15 cellular contexts compared by ENCODE assay signal in genomic region chr5:89191374-89191773, GRCh38.
DNase-seq lines count a peak whose midpoint lies in the region; ATAC-seq and TF ChIP-seq lines count a peak whose summit lies in the region.
"Had no signal": no experiment of that assay in that cellular context is flagged by ENCODE, and none has a peak within 500 bp of the region (broad histone marks: within the 10 kb centered on the region; RNA-seq: fewer than 3 reads in every experiment).

No MANE protein-coding gene starts in this region.

- no peak for TF ChIP-seq POLR2A in gastrocnemius medialis (IDR thresholded peaks at IDR 0.05)

- ATAC-seq in gastrocnemius medialis (peak; percentile 16 to 81), thoracic aorta (ENCODE audit: insufficient number of reproducible peaks, low FRiP score, low read depth) (no peak)
- ATAC-seq in naive thymus-derived CD8-positive, alpha-beta T cell, result no peak
- ATAC-seq: A549, GM12878, HepG2 had no signal

- no peak overlapping the region for H3K27ac Mint-ChIP-seq in naive thymus-derived CD8-positive, alpha-beta T cell
- H3K27ac Mint-ChIP-seq: CD8-positive, alpha-beta memory T cell; H9 had no signal

- H3K27ac ChIP-seq in SJCRH30 (peak overlapping the region; percentile 76), gastrocnemius medialis (peak overlapping the region in 2 of 4 donors; percentile 14 to 28), thoracic aorta (peak overlapping the region; percentile 21 to 27), brain microvascular endothelial cell (no peak overlapping the region)
- H3K27ac ChIP-seq: A549 had no signal

- intact Hi-C loops in gastrocnemius medialis (cut with DNase I; ENCODE audit: low total_unique reads), result no loop called here

- H3K4me1 ChIP-seq in SJCRH30 (peaks cover 27% of the 10 kb centered on the region), gastrocnemius medialis (peaks cover 5 to 16% of the 10 kb centered on the region in 2 donors), thoracic aorta (ENCODE audit: control insufficient read depth in 1 of 2, low read depth in 2 of 2) (peaks cover 14 to 16% of the 10 kb centered on the region in 2 donors)
- H3K4me1 ChIP-seq: A549 had no signal

- DNase-seq in SJCRH30 (peak; percentile 82 to 95), myocyte (ENCODE audit: low read depth) (peak; percentile 99), gastrocnemius medialis (no peak), thoracic aorta (ENCODE audit: low spot score) (no peak), NOMO-1 treated with DMSO at 0.1 percent for 48 hours (lab: John Stamatoyannopoulos, UW; ENCODE audit: unreplicated experiment) (no peak), Ammon's horn (ENCODE audit: low spot score) (no peak), brain microvascular endothelial cell (no peak)
- DNase-seq in naive thymus-derived CD8-positive, alpha-beta T cell, result no peak
- DNase-seq: CD8-positive, alpha-beta memory T cell; DMS53; GOT3; H9 had no signal

- H3K4me1 Mint-ChIP-seq in naive thymus-derived CD8-positive, alpha-beta T cell, result no peaks in the 10 kb centered on the region
- H3K4me1 Mint-ChIP-seq: CD8-positive, alpha-beta memory T cell had no signal

- in situ Hi-C loops in gastrocnemius medialis (cut with MboI; ENCODE audit: low sequenced_read_pairs in 4 of 4) (no loop called here), brain microvascular endothelial cell (cut with HindIII; ENCODE audit: low pct_ligation_motif_present, low sequenced_read_pairs) (no loop called here)

- H3K36me3 ChIP-seq in SJCRH30 (no peaks in the 10 kb centered on the region), gastrocnemius medialis (no peaks in the 10 kb centered on the region), thoracic aorta (no peaks in the 10 kb centered on the region), brain microvascular endothelial cell (replicated peaks) (no peaks in the 10 kb centered on the region)

- H3K27me3 ChIP-seq in SJCRH30, result no peaks in the 10 kb centered on the region
- no peaks in the 10 kb centered on the region for H3K27me3 ChIP-seq in gastrocnemius medialis
- no peaks in the 10 kb centered on the region for H3K27me3 ChIP-seq in thoracic aorta (replicated peaks; ENCODE audit: insufficient read depth)
- H3K27me3 ChIP-seq in brain microvascular endothelial cell (replicated peaks), result no peaks in the 10 kb centered on the region

- no peak overlapping the region for H3K4me3 Mint-ChIP-seq in naive thymus-derived CD8-positive, alpha-beta T cell
- H3K4me3 Mint-ChIP-seq: CD8-positive, alpha-beta memory T cell; H9 had no signal

- H3K36me3 Mint-ChIP-seq in naive thymus-derived CD8-positive, alpha-beta T cell, result no peaks in the 10 kb centered on the region
- H3K36me3 Mint-ChIP-seq: CD8-positive, alpha-beta memory T cell had no signal

- POLR2A ChIA-PET in naive thymus-derived CD8-positive, alpha-beta T cell (lab: Charles Lee), result no interaction called here

- no peak for TF ChIP-seq CTCF in gastrocnemius medialis (IDR thresholded peaks at IDR 0.05 in 4 of 5, conservative IDR thresholded peaks at IDR 0.05 in 1 of 5)
- no peak for TF ChIP-seq CTCF in thoracic aorta (IDR thresholded peaks at IDR 0.05)
- no peak for TF ChIP-seq CTCF in brain microvascular endothelial cell (IDR thresholded peaks at IDR 0.05; ENCODE audit: low read depth, low read length, missing control alignments)

- H3K27me3 Mint-ChIP-seq in naive thymus-derived CD8-positive, alpha-beta T cell, result no peaks in the 10 kb centered on the region
- H3K27me3 Mint-ChIP-seq: CD8-positive, alpha-beta memory T cell had no signal

- H3K4me3 ChIP-seq in SJCRH30 (no peak overlapping the region), gastrocnemius medialis (no peak overlapping the region), thoracic aorta (no peak overlapping the region), brain microvascular endothelial cell (ENCODE audit: low read depth, low read length) (no peak overlapping the region)
- H3K4me3 ChIP-seq: A549, GM12878 had no signal

- H3K9me3 ChIP-seq in SJCRH30 (replicated peaks) (peaks cover 5% of the 10 kb centered on the region), gastrocnemius medialis (no peaks in the 10 kb centered on the region), thoracic aorta (no peaks in the 10 kb centered on the region)
- H3K9me3 ChIP-seq: A549 had no signal

- peaks cover 0 to 12% (median 5%) of the 10 kb centered on the region in 9 donors for H3K9me3 Mint-ChIP-seq in naive thymus-derived CD8-positive, alpha-beta T cell

Comparison
In these comparisons a context has a peak if more than half of its experiments do, and no peak if none do; other contexts are left out.
1. DNase-seq: peak in SJCRH30 (2 of 2) and myocyte (single experiment); none in gastrocnemius medialis (0 of 2), thoracic aorta (single experiment), naive thymus-derived CD8-positive, alpha-beta T cell (0 of 10), NOMO-1 treated with DMSO at 0.1 percent for 48 hours (single experiment), Ammon's horn (single experiment) and brain microvascular endothelial cell (single experiment).
2. ATAC-seq: peak in gastrocnemius medialis (2 of 2); none in thoracic aorta (single experiment) and naive thymus-derived CD8-positive, alpha-beta T cell (0 of 2).